ENCODE assay signal across 13 cellular contexts in genomic region chr15:94480289-94480834, GRCh38.
"Had no signal": no experiment of that assay in that cellular context is flagged by ENCODE, and none has a peak within 500 bp of the region (broad histone marks: within the 10 kb centered on the region; RNA-seq: fewer than 3 reads in every experiment).

No MANE protein-coding gene starts in this region.

- ATAC-seq: body of pancreas; naive thymus-derived CD4-positive, alpha-beta T cell; T-helper 17 cell had no signal

- H3K27ac Mint-ChIP-seq: activated T-helper 2 cell treated with anti-CD3 and anti-CD28 coated beads, Interferon-gamma antibody, Interleukin-2, Interleukin-4, amounts not matched to agents 10 μg/mL and 5 μg/mL and 100 μg/mL, durations not matched to agents 14 hours and 24 hours and 36 hours; naive thymus-derived CD4-positive, alpha-beta T cell; stimulated activated naive CD8-positive, alpha-beta T cell treated with anti-CD3 and anti-CD28 coated beads, Interleukin-15, Interleukin-2, amounts not matched to agents 100 ng/mL and 50 ng/mL, for 24 hours; T-helper 17 cell had no signal

- H3K27me3 Mint-ChIP-seq: stimulated activated naive CD8-positive, alpha-beta T cell treated with anti-CD3 and anti-CD28 coated beads, Interleukin-15, Interleukin-2, amounts not matched to agents 100 ng/mL and 50 ng/mL, for 24 hours; T-helper 17 cell had no signal

- H3K4me3 Mint-ChIP-seq: naive thymus-derived CD4-positive, alpha-beta T cell; stimulated activated naive CD8-positive, alpha-beta T cell treated with anti-CD3 and anti-CD28 coated beads, Interleukin-15, Interleukin-2, amounts not matched to agents 100 ng/mL and 50 ng/mL, for 24 hours; T-helper 17 cell had no signal

- H3K4me1 Mint-ChIP-seq: naive thymus-derived CD4-positive, alpha-beta T cell; T-helper 17 cell had no signal

- DNase-seq: activated naive CD4-positive, alpha-beta T cell treated with anti-CD3 and anti-CD28 coated beads, Interleukin-2, amount 50 U/mL, for 16 hours; adrenal gland; body of pancreas; effector memory CD4-positive, alpha-beta T cell; hippocampal formation; kidney glomerular epithelial cell; naive thymus-derived CD4-positive, alpha-beta T cell; occipital lobe; sigmoid colon; stimulated activated CD4-positive, alpha-beta T cell treated with anti-CD3 and anti-CD28 coated beads, Interleukin-12 subunit alpha, Interleukin-12 subunit beta, amount 100 ng/mL, for 4 hours; T-helper 17 cell had no signal
